8 cellular contexts compared by ENCODE assay signal in the genomic region with DNA sequence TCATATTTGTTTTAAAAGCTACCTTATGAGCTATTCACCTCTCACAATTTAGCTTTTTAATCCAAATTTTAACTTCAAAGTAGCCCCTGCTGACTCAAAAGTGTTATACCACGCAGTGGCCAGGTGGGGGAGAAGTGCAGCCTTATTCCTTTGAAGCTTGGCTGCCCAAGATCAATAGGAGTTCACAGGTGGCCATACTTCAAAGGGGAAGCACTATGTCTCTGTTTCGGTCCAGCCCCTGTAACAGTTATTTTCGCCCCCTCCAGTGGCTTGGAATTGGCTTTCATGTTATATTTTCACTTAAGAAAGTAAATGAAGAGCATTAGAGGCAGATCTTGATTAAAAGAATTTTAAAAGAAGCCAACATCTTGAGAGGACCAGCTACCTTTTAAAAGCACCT.
DNase-seq lines count a peak whose midpoint lies in the region; ATAC-seq and TF ChIP-seq lines count a peak whose summit lies in the region.

No MANE protein-coding gene starts in this region.

- H3K4me1 Mint-ChIP-seq in type B pancreatic cell (ENCODE audit: unreplicated experiment), result peaks cover 4% of the 10 kb centered on the region

- H3K4me1 ChIP-seq in vagina, result no peaks in the 10 kb centered on the region

- H3K36me3 ChIP-seq in vagina, result no peaks in the 10 kb centered on the region

- no peaks in the 10 kb centered on the region for H3K9me3 ChIP-seq in vagina

- ATAC-seq in HG02678 (IDR thresholded peaks at IDR 0.05; ENCODE audit: unreplicated experiment), result peak; percentile 100

- TF ChIP-seq CTCF in type B pancreatic cell (conservative IDR thresholded peaks at IDR 0.05) (peak; percentile 80), vagina (IDR thresholded peaks at IDR 0.05) (peak in 1 of 3 experiments; percentile 8)

- H3K27me3 Mint-ChIP-seq in type B pancreatic cell, result no peaks in the 10 kb centered on the region

- H3K4me3 ChIP-seq in vagina, result no peak overlapping the region

- TF ChIP-seq POLR2A in vagina (IDR thresholded peaks at IDR 0.05), result no peak

- DNase-seq in stimulated activated CD4-positive, alpha-beta T cell treated with anti-CD3 and anti-CD28 coated beads, Interleukin-1b, Interleukin-23, amount 100 ng/mL, for 48 hours, result peak; percentile 6
- DNase-seq in stimulated activated CD4-positive, alpha-beta T cell treated with anti-CD3 and anti-CD28 coated beads, Interleukin-4, amount 100 ng/mL, for 1 hour, result no peak
- DNase-seq in MV-4-11 (lab: John Stamatoyannopoulos, UW), result peak; percentile 42
- peak; percentile 22 for DNase-seq in SKM-1 (lab: John Stamatoyannopoulos, UW; ENCODE audit: unreplicated experiment)
- DNase-seq in glomerular visceral epithelial cell (ENCODE audit: extremely low spot score), result peak; percentile 49
- no peak for DNase-seq in type B pancreatic cell (ENCODE audit: extremely low spot score, unreplicated experiment)
- DNase-seq in vagina (ENCODE audit: extremely low spot score in 2 of 2), result no peak

- H3K9me3 Mint-ChIP-seq in type B pancreatic cell, result no peaks in the 10 kb centered on the region

- H3K27me3 ChIP-seq in vagina, result no peaks in the 10 kb centered on the region

- no peak overlapping the region for H3K27ac Mint-ChIP-seq in type B pancreatic cell

- H3K4me3 Mint-ChIP-seq in type B pancreatic cell, result no peak overlapping the region

- H3K36me3 Mint-ChIP-seq in type B pancreatic cell, result no peaks in the 10 kb centered on the region

- no peak overlapping the region for H3K27ac ChIP-seq in vagina

- intact Hi-C loops in vagina (cut with DNase I), result no loop called here

Comparison
In these comparisons a context has a peak if more than half of its experiments do, and no peak if none do; other contexts are left out.
1. DNase-seq: peak in stimulated activated CD4-positive, alpha-beta T cell treated with anti-CD3 and anti-CD28 coated beads, Interleukin-1b, Interleukin-23, amount 100 ng/mL, for 48 hours (single experiment), MV-4-11 (single experiment), SKM-1 (single experiment) and glomerular visceral epithelial cell (single experiment); none in stimulated activated CD4-positive, alpha-beta T cell treated with anti-CD3 and anti-CD28 coated beads, Interleukin-4, amount 100 ng/mL, for 1 hour (single experiment), type B pancreatic cell (single experiment) and vagina (0 of 2).